ENCODE assay signal across 24 cellular contexts in the genomic region with DNA sequence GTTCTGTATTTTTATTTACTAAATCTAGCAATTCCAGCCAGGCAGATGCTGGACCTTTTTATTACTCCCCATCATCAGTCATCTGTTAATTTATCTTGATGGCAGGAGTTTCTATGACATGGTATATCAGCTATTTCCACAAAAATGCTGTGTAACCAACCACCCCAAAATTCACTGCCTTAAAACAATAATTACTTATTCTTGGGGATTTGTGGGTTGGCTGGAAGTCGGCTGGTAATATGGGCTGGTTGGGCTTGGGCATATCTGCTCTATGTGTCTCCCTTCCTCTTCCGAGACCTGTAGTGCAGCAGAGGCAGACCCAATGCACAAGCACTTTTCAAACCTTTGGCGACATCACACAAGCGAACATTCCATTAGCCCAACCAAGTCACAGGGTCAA.
DNase-seq lines count a peak whose midpoint lies in the region; ATAC-seq and TF ChIP-seq lines count a peak whose summit lies in the region.
"Had no signal": no experiment of that assay in that cellular context is flagged by ENCODE, and none has a peak within 500 bp of the region (broad histone marks: within the 10 kb centered on the region; RNA-seq: fewer than 3 reads in every experiment).

No MANE protein-coding gene starts in this region.

- H3K27ac ChIP-seq in MM.1S (ENCODE audit: low read length) = peak overlapping the region; percentile 26; the same call in 1 of the 2 replicates
- H3K27ac ChIP-seq: body of pancreas, epithelial cell of prostate, foreskin keratinocyte had no signal

- no peaks in the 10 kb centered on the region for H3K36me3 ChIP-seq in MM.1S (replicated peaks; ENCODE audit: insufficient read depth, low read length)

- ATAC-seq in sciatic nerve = no peak
- ATAC-seq: activated T-helper 17 cell treated with anti-CD3 and anti-CD28 coated beads, Interleukin-2, amount 50 U/mL, for 72 hours; naive thymus-derived CD8-positive, alpha-beta T cell; stimulated activated naive B cell treated with anti-CD40 and anti-IgM and Interleukin-4, amounts not matched to agents 10 μg/mL and 1 μg/mL and 100 μg/mL, for 72 hours had no signal

- intact Hi-C loops in sciatic nerve (cut with DNase I) = no loop called here

- no peak overlapping the region for H3K9ac ChIP-seq in MM.1S (ENCODE audit: low read length)

- no peaks in the 10 kb centered on the region for H3K9me3 ChIP-seq in MM.1S (replicated peaks; ENCODE audit: insufficient read depth, low read length)
- H3K9me3 ChIP-seq: body of pancreas had no signal

- no peaks in the 10 kb centered on the region for H4K20me1 ChIP-seq in MM.1S (ENCODE audit: insufficient read depth, low read length)

- H3K79me2 ChIP-seq in MM.1S (ENCODE audit: low read length) = no peaks in the 10 kb centered on the region

- DNase-seq in GM04503 (ENCODE audit: low read depth) (peak; percentile 27), MM.1S (no peak), astrocyte of the spinal cord (ENCODE audit: low read depth, low spot score) (peak; percentile 28), stromal cell of bone marrow (ENCODE audit: low read depth) (peak; percentile 68), sciatic nerve (ENCODE audit: low spot score) (no peak)
- DNase-seq in activated naive CD4-positive, alpha-beta T cell treated with anti-CD3 and anti-CD28 coated beads, Interleukin-2, amount 50 U/mL, for 16 hours = no peak
- DNase-seq in stimulated activated CD4-positive, alpha-beta T cell treated with anti-CD3 and anti-CD28 coated beads, Interleukin-4, amount 100 ng/mL, for 1 hour = no peak
- DNase-seq: activated CD4-positive, alpha-beta T cell treated with anti-CD3 and anti-CD28 coated beads, Interleukin-2, amount 50 U/mL, for 48 hours; activated CD4-positive, CD25-positive, alpha-beta regulatory T cell; activated CD8-positive, alpha-beta memory T cell treated with anti-CD3 and anti-CD28 coated beads, Interleukin-2, amount 50 U/mL, for 48 hours; body of pancreas; CD4-positive, CD25-positive, alpha-beta regulatory T cell; effector CD4-positive, alpha-beta T cell; Karpas-422; left ventricle myocardium superior; naive thymus-derived CD8-positive, alpha-beta T cell; NCI-H1048; NCI-H187; NCI-H526 treated with DMSO at 0.1 percent for 48 hours; stimulated activated CD4-positive, alpha-beta T cell treated with anti-CD3 and anti-CD28 coated beads, Interleukin-2, amount 100 ng/mL, for 48 hours; stimulated activated naive B cell treated with anti-CD40 and anti-IgM and Interleukin-4, amounts not matched to agents 10 μg/mL and 1 μg/mL and 100 μg/mL, for 72 hours had no signal

- H2AFZ ChIP-seq in MM.1S (ENCODE audit: low read length) = no peak overlapping the region

- H3K27me3 ChIP-seq in MM.1S (replicated peaks; ENCODE audit: insufficient read depth, low read length) = no peaks in the 10 kb centered on the region
- H3K27me3 ChIP-seq: body of pancreas had no signal

- H3K4me2 ChIP-seq in MM.1S (ENCODE audit: low read depth, low read length) = peak overlapping the region; percentile 21

- H3K4me3 ChIP-seq in MM.1S (ENCODE audit: low read length) (no peak overlapping the region), astrocyte of the spinal cord (ENCODE audit: low read depth, low read length) (no peak overlapping the region)
- H3K4me3 ChIP-seq: body of pancreas had no signal

- no peaks in the 10 kb centered on the region for H3K9me2 ChIP-seq in MM.1S (replicated peaks; ENCODE audit: insufficient read depth, low read length)

- H3F3A ChIP-seq in MM.1S (ENCODE audit: insufficient read depth, low read length) = 0 out of 2 replicates have a peak, but pooled peaks cover 4% of the 10 kb centered on the region

- in situ Hi-C loops in astrocyte of the spinal cord (cut with HindIII; ENCODE audit: low sequenced_read_pairs) = no loop called here

- no peak for TF ChIP-seq CTCF in MM.1S (IDR thresholded peaks at IDR 0.05; ENCODE audit: low read length)
- no peak for TF ChIP-seq CTCF in astrocyte of the spinal cord (IDR thresholded peaks at IDR 0.05; ENCODE audit: low read depth, low read length)

- H3K4me1 ChIP-seq in MM.1S (ENCODE audit: low read length) = peaks cover 26% of the 10 kb centered on the region
- H3K4me1 ChIP-seq: body of pancreas, foreskin keratinocyte had no signal

Comparison
In these comparisons a context has a peak if more than half of its experiments do, and no peak if none do; other contexts are left out.
1. DNase-seq: peak in GM04503 (single experiment), astrocyte of the spinal cord (single experiment) and stromal cell of bone marrow (single experiment); none in MM.1S (single experiment), sciatic nerve (single experiment), activated naive CD4-positive, alpha-beta T cell treated with anti-CD3 and anti-CD28 coated beads, Interleukin-2, amount 50 U/mL, for 16 hours (single experiment) and stimulated activated CD4-positive, alpha-beta T cell treated with anti-CD3 and anti-CD28 coated beads, Interleukin-4, amount 100 ng/mL, for 1 hour (single experiment).